ENCODE assay signal across 18 cellular contexts in the genomic region with DNA sequence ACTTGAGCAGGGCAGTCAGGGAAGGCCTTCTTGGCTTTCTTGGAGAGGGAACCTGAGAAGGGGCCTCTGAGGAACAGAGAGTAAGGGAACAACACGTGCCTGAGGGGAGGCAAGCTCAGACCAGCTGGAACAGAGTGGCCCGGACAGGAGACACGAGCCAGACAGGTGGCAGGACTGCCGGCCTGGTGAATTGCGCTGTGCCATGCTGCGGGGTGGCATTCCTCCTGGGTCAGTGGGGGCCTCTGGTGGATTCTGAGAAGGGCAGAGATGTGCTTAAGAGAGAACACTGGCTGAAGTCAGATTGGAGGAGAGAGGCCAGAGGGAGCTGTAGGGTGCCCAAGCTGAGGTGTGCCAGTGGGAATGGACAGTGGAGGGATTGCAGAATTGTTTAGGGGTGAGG. TPM values are rescaled to one million over a fixed set of nuclear protein-coding genes. Genes with fewer than 3 reads are reported as not detected.
DNase-seq lines count a peak whose midpoint lies in the region; ATAC-seq and TF ChIP-seq lines count a peak whose summit lies in the region.
"Had no signal": no experiment of that assay in that cellular context is flagged by ENCODE, and none has a peak within 500 bp of the region (broad histone marks: within the 10 kb centered on the region; RNA-seq: fewer than 3 reads in every experiment).

No MANE protein-coding gene starts in this region.

- intact Hi-C loops in A673 (cut with micrococcal nuclease; ENCODE audit: unreplicated experiment) (no loop called here), colonic mucosa (cut with DNase I) (no loop called here), CD14-positive monocyte (cut with micrococcal nuclease) (no loop called here)

- H3K27me3 Mint-ChIP-seq in H9 (ENCODE audit: low read depth) (peaks cover 1% of the 10 kb centered on the region), progenitor cell of endocrine pancreas (peaks cover 40% of the 10 kb centered on the region), CD14-positive monocyte (ENCODE audit: low read depth in 3 of 3) (peaks cover 14 to 18% (median 16%) of the 10 kb centered on the region in 3 donors)
- peaks cover 32% of the 10 kb centered on the region for H3K27me3 Mint-ChIP-seq in central memory CD8-positive, alpha-beta T cell
- H3K27me3 Mint-ChIP-seq: natural killer cell treated with Interleukin-12 subunit alpha and Interleukin-12 subunit beta and Interleukin-15 and Interleukin-18, amount 100 ng/mL, for 72 hours had no signal

- H3K9ac ChIP-seq in H9 (ENCODE audit: extremely low read depth, insufficient read length, low read length) (no peak overlapping the region), colonic mucosa (ENCODE audit: low read depth in 2 of 2, low read length in 2 of 2) (no peak overlapping the region)

- no TSS peak for BruUV-seq in A673 (replicated peaks; lab: Mats Ljungman, UMichigan)

- no peaks in the 10 kb centered on the region for H3K79me1 ChIP-seq in H9 (ENCODE audit: insufficient read depth, low read depth, low read length, poor library complexity, severe bottlenecking)

- H2BK12ac ChIP-seq in H9 (ENCODE audit: insufficient read length, low read depth, low read length): no peak overlapping the region

- no peak overlapping the region for H2BK15ac ChIP-seq in H9 (ENCODE audit: low read depth, low read length)

- no peak overlapping the region for H3K4me2 ChIP-seq in H9 (ENCODE audit: insufficient read depth, insufficient read length, low read length)

- no peak overlapping the region for H3K4ac ChIP-seq in H9 (ENCODE audit: low read depth, low read length)

- H4K5ac ChIP-seq in H9 (ENCODE audit: insufficient read length, low read depth, low read length): no peak overlapping the region

- no peak overlapping the region for H3K18ac ChIP-seq in H9 (ENCODE audit: insufficient read length, low read depth, low read length)

- H3K14ac ChIP-seq in H9 (ENCODE audit: insufficient read depth, low read length): no peak overlapping the region; the same call in 1 of the 2 replicates

- H2AK5ac ChIP-seq in H9 (ENCODE audit: insufficient read length, low read length): no peak overlapping the region

- TF ChIP-seq CTCF in A673 (conservative IDR thresholded peaks at IDR 0.05; ENCODE audit: low read depth, low read length): no peak
- no peak for TF ChIP-seq CTCF in H9 (conservative IDR thresholded peaks at IDR 0.05)
- no peak for TF ChIP-seq CTCF in progenitor cell of endocrine pancreas (IDR thresholded peaks at IDR 0.05; ENCODE audit: unreplicated experiment)
- no peak for TF ChIP-seq CTCF in colonic mucosa (IDR thresholded peaks at IDR 0.05)
- TF ChIP-seq CTCF in CD14-positive monocyte (IDR thresholded peaks at IDR 0.05): no peak

- peaks cover 9% of the 10 kb centered on the region for H3K23me2 ChIP-seq in H9 (ENCODE audit: insufficient read length, low read depth, low read length, poor library complexity, severe bottlenecking)

- H3K4me1 Mint-ChIP-seq in H9 (peaks cover 40 to 51% of the 10 kb centered on the region in 2 experiments), progenitor cell of endocrine pancreas (ENCODE audit: low read depth) (peaks cover 22% of the 10 kb centered on the region), CD14-positive monocyte (peaks cover 18% of the 10 kb centered on the region)
- peaks cover 7% of the 10 kb centered on the region for H3K4me1 Mint-ChIP-seq in central memory CD8-positive, alpha-beta T cell

- no peaks in the 10 kb centered on the region for H3K27me3 ChIP-seq in A673 (replicated peaks; ENCODE audit: insufficient read depth, low read depth, low read length, poor library complexity)
- H3K27me3 ChIP-seq in H9 (ENCODE audit: insufficient read depth, low read length): no peaks in the 10 kb centered on the region
- H3K27me3 ChIP-seq in colonic mucosa: no peaks in the 10 kb centered on the region
- H3K27me3 ChIP-seq: esophagus squamous epithelium had no signal

- H3K9me3 Mint-ChIP-seq in H9 (peaks cover under 1 to 2% of the 10 kb centered on the region in 2 experiments; a peak in 2 of 5 replicates), progenitor cell of endocrine pancreas (ENCODE audit: low read depth) (peaks cover 8% of the 10 kb centered on the region), CD14-positive monocyte (peaks cover 0 to 5% (median 0%) of the 10 kb centered on the region in 7 donors)
- no peaks in the 10 kb centered on the region for H3K9me3 Mint-ChIP-seq in central memory CD8-positive, alpha-beta T cell
- H3K9me3 Mint-ChIP-seq: natural killer cell treated with Interleukin-12 subunit alpha and Interleukin-12 subunit beta and Interleukin-15 and Interleukin-18, amount 100 ng/mL, for 72 hours had no signal

- H3K4me3 Mint-ChIP-seq in H9 (no peak overlapping the region), progenitor cell of endocrine pancreas (ENCODE audit: low read depth) (no peak overlapping the region), CD14-positive monocyte (no peak overlapping the region)
- no peak overlapping the region for H3K4me3 Mint-ChIP-seq in central memory CD8-positive, alpha-beta T cell
- H3K4me3 Mint-ChIP-seq: natural killer cell treated with Interleukin-12 subunit alpha and Interleukin-12 subunit beta and Interleukin-15 and Interleukin-18, amount 100 ng/mL, for 72 hours had no signal

- CTCF ChIA-PET in A673 (lab: Charles Lee): no interaction called here

- no peak for DNase-seq in A673 (ENCODE audit: low spot score)
- no peak for DNase-seq in H9
- DNase-seq in central memory CD8-positive, alpha-beta T cell (ENCODE audit: low spot score in 2 of 2): no peak
- no peak for DNase-seq in progenitor cell of endocrine pancreas (ENCODE audit: low spot score, unreplicated experiment)
- DNase-seq in colonic mucosa: no peak
- DNase-seq in CD14-positive monocyte (ENCODE audit: low spot score): no peak
- DNase-seq in CD1c-positive myeloid dendritic cell (ENCODE audit: extremely low spot score): no peak
- DNase-seq in NCI-H187 treated with DMSO at 0.1 percent for 48 hours (lab: John Stamatoyannopoulos, UW): no peak
- DNase-seq: activated CD4-positive, alpha-beta T cell treated with anti-CD3 and anti-CD28 coated beads for 1 hour; activated naive CD4-positive, alpha-beta T cell; esophagus squamous epithelium; MV-4-11; NCI-H2107; NCI-H526; retina had no signal

- H3T11ph ChIP-seq in H9 (ENCODE audit: low read length): no peak overlapping the region

- H3K9me3 ChIP-seq in A673 (ENCODE audit: low read depth, low read length, poor library complexity, severe bottlenecking) (no peaks in the 10 kb centered on the region), H9 (ENCODE audit: control insufficient read depth, low read depth, low read length) (no peaks in the 10 kb centered on the region), colonic mucosa (no peaks in the 10 kb centered on the region)
- H3K9me3 ChIP-seq: esophagus squamous epithelium had no signal

- no peak overlapping the region for H2BK120ac ChIP-seq in H9 (ENCODE audit: low read depth, low read length, poor library complexity, severe bottlenecking)

- no peak overlapping the region for H4K91ac ChIP-seq in H9 (ENCODE audit: insufficient read length, low read depth, low read length)

- peaks cover 18 to 39% (median 37%) of the 10 kb centered on the region in 3 experiments for H3K36me3 Mint-ChIP-seq in H9 (ENCODE audit: insufficient read depth in 1 of 3, low read depth in 3 of 3)
- H3K36me3 Mint-ChIP-seq in central memory CD8-positive, alpha-beta T cell (ENCODE audit: insufficient read depth): peaks cover 3% of the 10 kb centered on the region
- peaks cover 10% of the 10 kb centered on the region for H3K36me3 Mint-ChIP-seq in progenitor cell of endocrine pancreas (ENCODE audit: insufficient read depth)
- H3K36me3 Mint-ChIP-seq in CD14-positive monocyte: no peaks in the 10 kb centered on the region
- H3K36me3 Mint-ChIP-seq: natural killer cell treated with Interleukin-12 subunit alpha and Interleukin-12 subunit beta and Interleukin-15 and Interleukin-18, amount 100 ng/mL, for 72 hours had no signal

- POLR2A ChIA-PET in A673 (lab: Charles Lee; ENCODE audit: low non-redundant PET): no interaction called here

- H3K36me3 ChIP-seq in A673 (ENCODE audit: insufficient read depth, low read length, poor library complexity, severe bottlenecking) (peaks cover 21% of the 10 kb centered on the region), colonic mucosa (no peaks in the 10 kb centered on the region)
- H3K36me3 ChIP-seq: esophagus squamous epithelium had no signal

- H3K27ac Mint-ChIP-seq in H9: peak overlapping the region in 2 of 3 experiments; percentile 43 to 81; a peak in 3 of 7 replicates
- H3K27ac Mint-ChIP-seq in central memory CD8-positive, alpha-beta T cell (ENCODE audit: low read depth): peak overlapping the region; percentile 19
- peak overlapping the region; percentile 89 for H3K27ac Mint-ChIP-seq in progenitor cell of endocrine pancreas
- H3K27ac Mint-ChIP-seq in CD14-positive monocyte: no peak overlapping the region
- H3K27ac Mint-ChIP-seq: natural killer cell treated with Interleukin-12 subunit alpha and Interleukin-12 subunit beta and Interleukin-15 and Interleukin-18, amount 100 ng/mL, for 72 hours had no signal

- no peak for ATAC-seq in central memory CD8-positive, alpha-beta T cell (replicated peaks; ENCODE audit: extremely low read depth, poor library complexity, severe bottlenecking)
- ATAC-seq: GM12878; HepG2; natural killer cell treated with Interleukin-12 subunit alpha and Interleukin-12 subunit beta and Interleukin-15 and Interleukin-18, amount 100 ng/mL, for 72 hours had no signal

- H3K79me2 ChIP-seq in H9 (ENCODE audit: insufficient read depth, low read length): no peaks in the 10 kb centered on the region; the same call in 1 of the 2 replicates

- H3K4me1 ChIP-seq in A673 (ENCODE audit: insufficient read depth, low read length, poor library complexity, severe bottlenecking) (peaks cover 31% of the 10 kb centered on the region), H9 (ENCODE audit: insufficient read depth, low read length) (peaks cover 3% of the 10 kb centered on the region; the same call in 1 of the 2 replicates), colonic mucosa (peaks cover 14% of the 10 kb centered on the region)

- H3K27ac ChIP-seq in A673 (ENCODE audit: low read depth, low read length, poor library complexity, severe bottlenecking): peak overlapping the region; percentile 37
- H3K27ac ChIP-seq in H9 (ENCODE audit: insufficient read length, low read depth, low read length): no peak overlapping the region
- no peak overlapping the region for H3K27ac ChIP-seq in colonic mucosa
- H3K27ac ChIP-seq: esophagus squamous epithelium had no signal

- no peaks in the 10 kb centered on the region for H4K20me1 ChIP-seq in H9 (ENCODE audit: control insufficient read depth, insufficient read depth, insufficient read length)

- no peak overlapping the region for H4K8ac ChIP-seq in H9 (replicated peaks; ENCODE audit: insufficient read length, low read depth, low read length)

- H3K23ac ChIP-seq in H9 (ENCODE audit: insufficient read length, low read depth, low read length): no peak overlapping the region

- H2AFZ ChIP-seq in H9 (ENCODE audit: low read length): no peak overlapping the region

- H3K56ac ChIP-seq in H9 (ENCODE audit: insufficient read length, low read depth, low read length): no peak overlapping the region

- H2BK20ac ChIP-seq in H9 (ENCODE audit: low read depth, low read length, poor library complexity, severe bottlenecking): no peak overlapping the region

- no CpG with 5 or more reads among the region's 6 CpGs for WGBS in H9 (ENCODE audit: extremely low coverage, insufficient read length, low lambda C conversion rate)

- no peak overlapping the region for H3K4me3 ChIP-seq in A673 (ENCODE audit: low read depth, low read length, poor library complexity, severe bottlenecking)
- H3K4me3 ChIP-seq in colonic mucosa: no peak overlapping the region
- H3K4me3 ChIP-seq: esophagus squamous epithelium, GM12878 had no signal

- H2BK5ac ChIP-seq in H9 (ENCODE audit: insufficient read length, low read length): no peak overlapping the region

RNA-seq across cellular contexts. Expression of gene CHAC1, which starts 4.9 kb away (rescaled TPM):
- 11.6 and 26.8 TPM in 2 replicates for total RNA-seq in A673 (2021)
- 47.2 and 48.7 TPM in 2 replicates for total RNA-seq in H9 (2021)
- 14.4 and 18.1 TPM in 2 replicates for total RNA-seq in progenitor cell of endocrine pancreas
- 10 to 100 TPM in 1 of 2 donors, 1 to 10 TPM in 1; 4.0 to 20.9 TPM for total RNA-seq in colonic mucosa
- polyA plus RNA-seq in CD14-positive monocyte: not detected
- total RNA-seq: HepG2 had no signal

RNA-seq across cellular contexts. Expression of gene DLL4, which starts 29.0 kb away (rescaled TPM):
- total RNA-seq in A673 (2021): 0.11 and 0.15 TPM in 2 replicates
- 0.28 and 0.35 TPM in 2 replicates for total RNA-seq in H9 (2021)
- 6.2 and 6.5 TPM in 2 replicates for total RNA-seq in progenitor cell of endocrine pancreas
- 10 to 100 TPM; 18.5 to 21.6 TPM for total RNA-seq in colonic mucosa
- not detected for polyA plus RNA-seq in CD14-positive monocyte

Comparison
In these comparisons a context has a peak if more than half of its experiments do, and no peak if none do; other contexts are left out.
1. H3K27ac Mint-ChIP-seq: peak in H9 (2 of 3), central memory CD8-positive, alpha-beta T cell (single experiment) and progenitor cell of endocrine pancreas (single experiment); none in CD14-positive monocyte (0 of 7).